1 cellular context compared by ENCODE assay signal in the genomic region with DNA sequence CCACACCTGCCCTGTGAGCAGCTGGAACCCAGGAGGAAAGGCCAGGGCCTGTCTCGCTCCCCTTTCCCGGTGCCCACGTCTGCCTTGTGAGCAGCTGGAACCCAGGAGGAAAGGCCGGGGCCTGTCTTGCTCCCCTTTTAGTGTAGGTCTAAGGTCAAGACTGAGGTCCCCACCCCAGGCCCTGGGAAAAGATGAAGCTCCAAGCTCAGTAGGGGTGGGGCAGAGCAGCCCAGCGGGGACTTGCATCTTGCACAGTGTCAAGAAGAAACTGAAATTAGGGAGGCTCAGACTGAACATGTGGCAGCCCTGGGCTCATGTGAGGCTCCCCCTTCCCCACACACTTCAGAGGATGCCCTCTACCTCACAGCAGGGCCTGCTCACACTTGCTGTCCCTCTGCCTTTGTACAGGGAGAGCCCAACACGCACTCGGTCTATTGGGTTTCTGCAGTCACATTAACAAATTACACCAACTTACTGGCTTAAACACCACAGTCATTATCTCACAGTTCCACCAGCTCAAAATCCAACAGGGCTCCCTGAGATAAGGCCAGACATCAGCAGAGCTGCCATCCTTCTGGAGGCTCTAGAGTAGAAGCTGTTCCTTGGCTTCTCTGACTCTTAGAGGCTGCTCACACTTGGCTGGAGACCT.
TF ChIP-seq lines count a peak whose summit lies in the region.

No MANE protein-coding gene starts in this region.

TF ChIP-seq in HepG2, 621 proteins besides CTCF, POLR2A, EP300 and RAD21:
- no peak for TF ChIP-seq MIER3 (CRISPR knock-in tag; IDR thresholded peaks at IDR 0.05; ENCODE audit: borderline replicate concordance)
- peak; percentile 10 for TF ChIP-seq AGO2 (optimal IDR thresholded peaks at IDR 0.05; ENCODE audit: low read depth, low read length)
- no peak for TF ChIP-seq SP140L (CRISPR knock-in tag; IDR thresholded peaks at IDR 0.05; ENCODE audit: borderline replicate concordance)
- no peak for TF ChIP-seq BCL6 (CRISPR knock-in tag; IDR thresholded peaks at IDR 0.05)
- no peak for TF ChIP-seq ZMYM3 (CRISPR knock-in tag; IDR thresholded peaks at IDR 0.05)
- TF ChIP-seq, protein P1, sequence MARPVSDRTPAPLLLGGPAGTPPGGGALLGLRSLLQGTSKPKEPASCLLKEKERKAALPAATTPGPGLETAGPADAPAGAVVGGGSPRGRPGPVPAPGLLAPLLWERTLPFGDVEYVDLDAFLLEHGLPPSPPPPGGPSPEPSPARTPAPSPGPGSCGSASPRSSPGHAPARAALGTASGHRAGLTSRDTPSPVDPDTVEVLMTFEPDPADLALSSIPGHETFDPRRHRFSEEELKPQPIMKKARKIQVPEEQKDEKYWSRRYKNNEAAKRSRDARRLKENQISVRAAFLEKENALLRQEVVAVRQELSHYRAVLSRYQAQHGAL (CRISPR knock-in tag; IDR thresholded peaks at IDR 0.05; ENCODE audit: not compliant biosample characterization) = no peak
- TF ChIP-seq, protein P2, sequence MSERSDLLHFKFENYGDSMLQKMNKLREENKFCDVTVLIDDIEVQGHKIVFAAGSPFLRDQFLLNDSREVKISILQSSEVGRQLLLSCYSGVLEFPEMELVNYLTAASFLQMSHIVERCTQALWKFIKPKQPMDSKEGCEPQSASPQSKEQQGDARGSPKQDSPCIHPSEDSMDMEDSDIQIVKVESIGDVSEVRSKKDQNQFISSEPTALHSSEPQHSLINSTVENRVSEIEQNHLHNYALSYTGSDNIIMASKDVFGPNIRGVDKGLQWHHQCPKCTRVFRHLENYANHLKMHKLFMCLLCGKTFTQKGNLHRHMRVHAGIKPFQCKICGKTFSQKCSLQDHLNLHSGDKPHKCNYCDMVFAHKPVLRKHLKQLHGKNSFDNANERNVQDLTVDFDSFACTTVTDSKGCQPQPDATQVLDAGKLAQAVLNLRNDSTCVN (CRISPR knock-in tag; IDR thresholded peaks at IDR 0.05; ENCODE audit: borderline replicate concordance) = no peak
TF ChIP-seq in HepG2: peak in this region for 1.
